Comparison of ENCODE assay signal across 28 cellular contexts in the genomic region with DNA sequence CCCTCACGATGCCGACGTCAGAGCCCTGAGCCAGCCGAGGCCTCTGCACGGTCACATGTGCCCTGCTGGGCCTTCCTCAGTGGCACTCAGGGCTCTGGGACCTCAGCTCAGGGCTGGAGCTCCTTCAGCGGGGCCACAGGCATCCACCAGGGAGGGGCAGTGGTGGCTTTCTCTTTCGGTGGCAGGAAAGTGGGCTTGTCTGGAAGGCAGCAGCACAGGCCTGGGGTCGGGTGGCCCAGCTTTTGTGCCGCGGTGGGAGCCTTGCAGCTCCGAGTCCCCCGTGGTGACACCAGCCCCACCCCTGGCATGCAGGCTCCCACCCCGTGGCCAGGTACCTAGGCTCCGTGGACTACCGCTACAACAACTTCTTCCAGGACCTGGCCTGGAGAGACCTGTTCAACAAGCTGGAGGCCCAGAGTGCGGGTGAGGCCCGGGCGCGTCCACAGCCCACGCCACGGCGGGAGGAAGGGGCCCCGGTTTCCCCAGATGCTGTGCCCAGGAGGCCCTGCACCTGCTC. TPM values are rescaled to one million over a fixed set of nuclear protein-coding genes. Genes with fewer than 3 reads are reported as not detected.
"Had no signal": no experiment of that assay in that cellular context is flagged by ENCODE, and none has a peak within 500 bp of the region (broad histone marks: within the 10 kb centered on the region; RNA-seq: fewer than 3 reads in every experiment).

No MANE protein-coding gene starts in this region.

- H3K36me3 ChIP-seq: breast epithelium, colonic mucosa had no signal

- H3K9me3 ChIP-seq: ascending aorta, breast epithelium, colonic mucosa, esophagus muscularis mucosa, gastroesophageal sphincter had no signal

- FAIRE-seq: endometrium, endothelial cell of umbilical vein had no signal

- ATAC-seq: activated CD4-positive, CD25-positive, alpha-beta regulatory T cell treated with anti-CD3 and anti-CD28 coated beads, Interleukin-2, amount 50 U/mL, for 24 hours; activated naive CD4-positive, alpha-beta T cell treated with anti-CD3 and anti-CD28 coated beads, Interleukin-2, amount 50 U/mL, for 72 hours; foreskin keratinocyte; gastroesophageal sphincter; T-helper 17 cell had no signal

- H3K27me3 ChIP-seq: ascending aorta, breast epithelium, cardiac muscle cell, colonic mucosa, esophagus muscularis mucosa, foreskin keratinocyte, gastroesophageal sphincter had no signal

- H3K4me3 ChIP-seq: ascending aorta, breast epithelium, cardiac muscle cell, colonic mucosa, esophagus muscularis mucosa, gastroesophageal sphincter had no signal

- H3K4me1 ChIP-seq: ascending aorta, breast epithelium, colonic mucosa, foreskin keratinocyte had no signal

- H3K27ac ChIP-seq: ascending aorta, breast epithelium, cardiac muscle cell, colonic mucosa, esophagus muscularis mucosa, foreskin keratinocyte, gastroesophageal sphincter, WERI-Rb-1 had no signal

- DNase-seq: activated B cell treated with CpG ODN at 0.5 μM for 24 hours; activated CD4-positive, alpha-beta memory T cell treated with anti-CD3 and anti-CD28 coated beads, Interleukin-2, amount 10 ng/mL, durations not matched to agents 7 days and 5 days; activated CD4-positive, alpha-beta T cell treated with anti-CD3 and anti-CD28 coated beads for 48 hours; activated CD8-positive, alpha-beta memory T cell treated with anti-CD3 and anti-CD28 coated beads, Interleukin-2, amount 50 U/mL, for 48 hours; activated gamma-delta T cell; activated naive CD4-positive, alpha-beta T cell; activated naive CD4-positive, alpha-beta T cell treated with anti-CD3 and anti-CD28 coated beads, Interleukin-2, amount 10 ng/mL, durations not matched to agents 7 days and 5 days; activated naive CD8-positive, alpha-beta T cell treated with anti-CD3 and anti-CD28 coated beads, Interleukin-2, amount 10 ng/mL, durations not matched to agents 7 days and 5 days; activated T-cell treated with anti-CD3 and anti-CD28 coated beads for 4 hours; activated T-cell treated with anti-CD3 and anti-CD28 coated beads, Interleukin-2, amount 50 U/mL, for 24 hours; activated T-cell treated with anti-CD3 and anti-CD28 coated beads, Interleukin-2, amount 50 U/mL, for 72 hours; colonic mucosa; effector CD8-positive, alpha-beta T cell; foreskin keratinocyte; head of caudate nucleus; T-helper 1 cell; T-helper 17 cell; T1000; WERI-Rb-1 had no signal

RNA-seq across cellular contexts. Expression of gene TEX22, which starts 14.2 kb away (rescaled TPM):
- total RNA-seq: ascending aorta had no signal
